ENCODE assay signal across 8 cellular contexts in the genomic region with DNA sequence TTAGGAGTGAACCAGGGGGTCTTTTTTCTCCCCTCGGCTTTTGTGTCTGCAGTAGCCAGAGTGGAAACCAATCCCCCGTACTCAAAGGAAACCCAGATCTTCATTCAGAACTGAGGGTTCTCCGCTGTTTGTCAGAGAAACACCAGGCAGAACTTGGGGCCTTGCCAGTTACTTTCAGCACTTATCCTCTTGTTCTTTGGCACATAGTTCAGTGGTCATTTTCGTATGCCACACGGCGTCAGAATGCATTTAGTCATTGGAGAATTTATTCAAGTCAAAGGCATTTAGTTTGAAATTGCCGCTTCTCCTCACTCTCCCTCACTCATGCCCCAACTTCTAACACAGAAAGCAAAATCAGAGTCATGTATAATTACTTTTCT.
DNase-seq lines count a peak whose midpoint lies in the region; ATAC-seq lines count a peak whose summit lies in the region.

No MANE protein-coding gene starts in this region.

- H3K36me3 ChIP-seq in mucosa of stomach (ENCODE audit: control insufficient read depth, insufficient read depth, low read length) (peaks cover 4% of the 10 kb centered on the region), aorta (ENCODE audit: control insufficient read depth in 1 of 2, insufficient read depth in 2 of 2, low read length in 1 of 2) (peaks cover 0 to 2% of the 10 kb centered on the region in 2 donors)

- no peaks in the 10 kb centered on the region for H3K9me3 ChIP-seq in mucosa of stomach (ENCODE audit: control insufficient read depth, low read length)
- no peaks in the 10 kb centered on the region for H3K9me3 ChIP-seq in aorta (ENCODE audit: control insufficient read depth, low read length)

- peak overlapping the region; percentile 18 for H3K27ac Mint-ChIP-seq in activated naive CD4-positive, alpha-beta T cell treated with anti-CD3 and anti-CD28 coated beads, Interleukin-2, amount 50 U/mL, for 24 hours
- H3K27ac Mint-ChIP-seq in dendritic cell treated with granulocyte-macrophage colony-stimulating factor and Interleukin-4, amounts not matched to agents 40 ng/mL and 50 ng/mL, for 4 days = peak overlapping the region; percentile 75

- peaks cover 18% of the 10 kb centered on the region for H3K4me1 Mint-ChIP-seq in activated naive CD4-positive, alpha-beta T cell treated with anti-CD3 and anti-CD28 coated beads, Interleukin-2, amount 50 U/mL, for 24 hours
- peaks cover 18% of the 10 kb centered on the region for H3K4me1 Mint-ChIP-seq in dendritic cell treated with granulocyte-macrophage colony-stimulating factor and Interleukin-4, amounts not matched to agents 40 ng/mL and 50 ng/mL, for 4 days (ENCODE audit: low read depth)

- DNase-seq in activated naive CD4-positive, alpha-beta T cell treated with anti-CD3 and anti-CD28 coated beads, Interleukin-2, amount 50 U/mL, for 16 hours = no peak
- DNase-seq in aorta (peak in 1 of 2 donors; percentile 73), NCI-H2196 (lab: John Stamatoyannopoulos, UW; ENCODE audit: unreplicated experiment) (no peak), SKM-1 treated with dmso at 0.1 percent for 144 hours (lab: John Stamatoyannopoulos, UW; ENCODE audit: unreplicated experiment) (no peak), NCI-H1694 treated with DMSO at 0.1 percent for 48 hours (lab: John Stamatoyannopoulos, UW) (no peak)

- H3K9ac ChIP-seq in mucosa of stomach (ENCODE audit: low read length) = peak overlapping the region; percentile 60

- WGBS in aorta, 2 donors = 4 to 5% methylated on average over 7 of the region's 7 CpGs

- H3K27ac ChIP-seq in aorta (ENCODE audit: low read depth in 1 of 2, low read length in 2 of 2) = peak overlapping the region; percentile 84 to 97

- peak overlapping the region; percentile 77 for H3K4me3 Mint-ChIP-seq in activated naive CD4-positive, alpha-beta T cell treated with anti-CD3 and anti-CD28 coated beads, Interleukin-2, amount 50 U/mL, for 24 hours
- H3K4me3 Mint-ChIP-seq in dendritic cell treated with granulocyte-macrophage colony-stimulating factor and Interleukin-4, amounts not matched to agents 40 ng/mL and 50 ng/mL, for 4 days = no peak overlapping the region

- H3K4me1 ChIP-seq in mucosa of stomach (ENCODE audit: control insufficient read depth, insufficient read depth, low read length) = peaks cover 19% of the 10 kb centered on the region
- H3K4me1 ChIP-seq in aorta (ENCODE audit: control insufficient read depth in 1 of 2, insufficient read depth in 2 of 2, low read length in 2 of 2) = no peaks in the 10 kb centered on the region

- peak; percentile 47 for ATAC-seq in aorta (ENCODE audit: low FRiP score)

- H3K27me3 Mint-ChIP-seq in activated naive CD4-positive, alpha-beta T cell treated with anti-CD3 and anti-CD28 coated beads, Interleukin-2, amount 50 U/mL, for 24 hours = no peaks in the 10 kb centered on the region
- H3K27me3 Mint-ChIP-seq in dendritic cell treated with granulocyte-macrophage colony-stimulating factor and Interleukin-4, amounts not matched to agents 40 ng/mL and 50 ng/mL, for 4 days = peaks cover 12% of the 10 kb centered on the region

- no peaks in the 10 kb centered on the region for H3K9me3 Mint-ChIP-seq in activated naive CD4-positive, alpha-beta T cell treated with anti-CD3 and anti-CD28 coated beads, Interleukin-2, amount 50 U/mL, for 24 hours
- no peaks in the 10 kb centered on the region for H3K9me3 Mint-ChIP-seq in dendritic cell treated with granulocyte-macrophage colony-stimulating factor and Interleukin-4, amounts not matched to agents 40 ng/mL and 50 ng/mL, for 4 days

- intact Hi-C loops in dendritic cell treated with granulocyte-macrophage colony-stimulating factor and Interleukin-4, amounts not matched to agents 40 ng/mL and 50 ng/mL, for 4 days (cut with micrococcal nuclease) = loop anchor here (10.0 kb wide), 1 partner anchor 217 kb away; the partner anchor contains the start of gene RIOK3
- intact Hi-C loops in aorta (cut with DNase I) = loop anchor here in 1 of 2 donors (5.0 kb wide), 1 partner anchor 74 kb away; no protein-coding TSS in a partner anchor

- no peaks in the 10 kb centered on the region for H3K36me3 Mint-ChIP-seq in activated naive CD4-positive, alpha-beta T cell treated with anti-CD3 and anti-CD28 coated beads, Interleukin-2, amount 50 U/mL, for 24 hours
- no peaks in the 10 kb centered on the region for H3K36me3 Mint-ChIP-seq in dendritic cell treated with granulocyte-macrophage colony-stimulating factor and Interleukin-4, amounts not matched to agents 40 ng/mL and 50 ng/mL, for 4 days (ENCODE audit: low read depth)

- H3K4me3 ChIP-seq in mucosa of stomach (ENCODE audit: low read length) = no peak overlapping the region
- peak overlapping the region in 1 of 2 donors; percentile 1 for H3K4me3 ChIP-seq in aorta (ENCODE audit: low read length in 2 of 2)

- H3K27me3 ChIP-seq in mucosa of stomach (ENCODE audit: control insufficient read depth, insufficient read depth, low read length) = no peaks in the 10 kb centered on the region
- H3K27me3 ChIP-seq in aorta (ENCODE audit: control insufficient read depth in 1 of 2, insufficient read depth in 2 of 2, low read length in 1 of 2) = no peaks in the 10 kb centered on the region
